In genomic region chr7:137906636-137907035, GRCh38 we compare ENCODE assay signal across 1 cellular context. TPM values are rescaled to one million over a fixed set of nuclear protein-coding genes. Genes with fewer than 3 reads are reported as not detected.
"Had no signal": no experiment of that assay in that cellular context is flagged by ENCODE, and none has a peak within 500 bp of the region (broad histone marks: within the 10 kb centered on the region; RNA-seq: fewer than 3 reads in every experiment).

No MANE protein-coding gene starts in this region.

RNA-seq across cellular contexts. Expression of gene DGKI, which starts 59.9 kb away (rescaled TPM):
- polyA plus RNA-seq: naive thymus-derived CD4-positive, alpha-beta T cell had no signal
